ENCODE assay signal across 9 cellular contexts in genomic region chr7:92179393-92179924, GRCh38. TPM values are rescaled to one million over a fixed set of nuclear protein-coding genes. Genes with fewer than 3 reads are reported as not detected.
DNase-seq lines count a peak whose midpoint lies in the region; ATAC-seq and TF ChIP-seq lines count a peak whose summit lies in the region.
"Had no signal": no experiment of that assay in that cellular context is flagged by ENCODE, and none has a peak within 500 bp of the region (broad histone marks: within the 10 kb centered on the region; RNA-seq: fewer than 3 reads in every experiment).

No MANE protein-coding gene starts in this region.

- 45% methylated on average over 20 of the region's 20 CpGs for WGBS in HUES64
- WGBS in lung, 2 donors = 19 to 23% methylated on average over 20 of the region's 20 CpGs

- H3K27ac ChIP-seq in HUES64 (ENCODE audit: low read depth, low read length) = no peak overlapping the region
- peak overlapping the region; percentile 76 to 85 for H3K27ac ChIP-seq in lung (ENCODE audit: low read depth in 1 of 2, low read length in 1 of 2)
- peak overlapping the region; percentile 79 to 81 for H3K27ac ChIP-seq in tibial artery
- H3K27ac ChIP-seq: SK-N-MC had no signal

- intact Hi-C loops in tibial artery (cut with DNase I; ENCODE audit: low total_unique reads) = no loop called here

- H3K4me1 ChIP-seq in HUES64 (ENCODE audit: insufficient read depth, low read length) (no peaks in the 10 kb centered on the region), lung (ENCODE audit: control insufficient read depth in 2 of 2, insufficient read depth in 2 of 2, low read length in 2 of 2) (peaks cover 0 to 2% of the 10 kb centered on the region in 2 donors), tibial artery (peaks cover 0 to 9% (median 4%) of the 10 kb centered on the region in 4 donors)

- peak; percentile 33 for DNase-seq in GM13976 (ENCODE audit: low spot score)
- DNase-seq in dermis blood vessel endothelial cell = peak; percentile 36
- DNase-seq in lung (ENCODE audit: low spot score) = no peak
- DNase-seq in tibial artery = peak in 1 of 2 donors; percentile 22
- no peak for DNase-seq in glomerular visceral epithelial cell (ENCODE audit: extremely low spot score)

- H3K9ac ChIP-seq in HUES64 (ENCODE audit: low read depth, low read length) = peak overlapping the region; percentile 35; the same call in 1 of the 2 replicates

- H3K4me3 ChIP-seq in HUES64 (ENCODE audit: low read length) = peak overlapping the region; percentile 54
- H3K4me3 ChIP-seq in lung = peak overlapping the region; percentile 51
- H3K4me3 ChIP-seq in tibial artery = peak overlapping the region; percentile 52 to 63
- H3K4me3 ChIP-seq: SK-N-MC had no signal

- H3K27me3 ChIP-seq in HUES64 (ENCODE audit: insufficient read depth, low read length) = peaks cover 8% of the 10 kb centered on the region
- no peaks in the 10 kb centered on the region for H3K27me3 ChIP-seq in lung (ENCODE audit: control insufficient read depth, insufficient read depth)
- no peaks in the 10 kb centered on the region for H3K27me3 ChIP-seq in tibial artery

- no peak for TF ChIP-seq CTCF in GM13976 (IDR thresholded peaks at IDR 0.05; ENCODE audit: borderline replicate concordance, control extremely low read depth, extremely low read depth, insufficient read depth, missing control alignments)
- no peak for TF ChIP-seq CTCF in lung (IDR thresholded peaks at IDR 0.05; ENCODE audit: control extremely low read depth, extremely low read depth)
- TF ChIP-seq CTCF in tibial artery (IDR thresholded peaks at IDR 0.05) = no peak

- peak; percentile 45 for ATAC-seq in lung (ENCODE audit: insufficient read depth, low FRiP score)
- ATAC-seq in HG02870 (IDR thresholded peaks at IDR 0.05; ENCODE audit: unreplicated experiment) = no peak
- ATAC-seq in HG02623 (IDR thresholded peaks at IDR 0.05; ENCODE audit: unreplicated experiment) = no peak

- in situ Hi-C loops in GM13976 (cut with MboI; ENCODE audit: low sequenced_read_pairs, unreplicated experiment) = no loop called here

- H3K36me3 ChIP-seq in HUES64 (ENCODE audit: insufficient read depth, low read length) = no peaks in the 10 kb centered on the region
- no peaks in the 10 kb centered on the region for H3K36me3 ChIP-seq in lung (ENCODE audit: control insufficient read depth in 2 of 2, insufficient read depth in 2 of 2, low read length in 2 of 2)
- H3K36me3 ChIP-seq in tibial artery = no peaks in the 10 kb centered on the region

- H3K9me3 ChIP-seq in HUES64 (ENCODE audit: insufficient read depth, low read depth, low read length) (no peaks in the 10 kb centered on the region), lung (ENCODE audit: control insufficient read depth in 2 of 2, insufficient read depth in 1 of 2, low read length in 1 of 2) (no peaks in the 10 kb centered on the region), tibial artery (peaks cover 0 to 3% (median 0%) of the 10 kb centered on the region in 3 donors)

RNA-seq across cellular contexts. Expression of gene LRRD1, which starts 0.5 kb away (rescaled TPM):
- polyA plus RNA-seq in HUES64 (2013, experiment 1 of 2) = not detected
- not detected for polyA plus RNA-seq in HUES64 (2013, experiment 2 of 2)
- total RNA-seq in dermis blood vessel endothelial cell (under 0.01 TPM in 1 of 2 replicates, not detected in the other), lung (under 1 TPM; 0.06 to 0.63 TPM)
- polyA plus RNA-seq in lung = under 1 TPM in 1 of 2 donors, not detected in 1; 0.06 TPM

RNA-seq across cellular contexts. Expression of gene CYP51A1, which starts 45.2 kb away (rescaled TPM):
- polyA plus RNA-seq in HUES64 (2013, experiment 1 of 2) = 105 TPM
- polyA plus RNA-seq in HUES64 (2013, experiment 2 of 2) = 112 TPM
- 183 and 218 TPM in 2 replicates for total RNA-seq in dermis blood vessel endothelial cell
- 100 to 1,000 TPM; 160 to 211 TPM for total RNA-seq in lung
- 10 to 100 TPM; 49.8 to 74.3 TPM for polyA plus RNA-seq in lung

Comparison
In these comparisons a context has a peak if more than half of its experiments do, and no peak if none do; other contexts are left out.
1. DNase-seq: peak in GM13976 (single experiment) and dermis blood vessel endothelial cell (single experiment); none in lung (single experiment) and glomerular visceral epithelial cell (single experiment).
2. Peak in every context shown above with its lines, with median percentiles within 50 percentile points of each other: H3K4me3 ChIP-seq.